In the genomic region with DNA sequence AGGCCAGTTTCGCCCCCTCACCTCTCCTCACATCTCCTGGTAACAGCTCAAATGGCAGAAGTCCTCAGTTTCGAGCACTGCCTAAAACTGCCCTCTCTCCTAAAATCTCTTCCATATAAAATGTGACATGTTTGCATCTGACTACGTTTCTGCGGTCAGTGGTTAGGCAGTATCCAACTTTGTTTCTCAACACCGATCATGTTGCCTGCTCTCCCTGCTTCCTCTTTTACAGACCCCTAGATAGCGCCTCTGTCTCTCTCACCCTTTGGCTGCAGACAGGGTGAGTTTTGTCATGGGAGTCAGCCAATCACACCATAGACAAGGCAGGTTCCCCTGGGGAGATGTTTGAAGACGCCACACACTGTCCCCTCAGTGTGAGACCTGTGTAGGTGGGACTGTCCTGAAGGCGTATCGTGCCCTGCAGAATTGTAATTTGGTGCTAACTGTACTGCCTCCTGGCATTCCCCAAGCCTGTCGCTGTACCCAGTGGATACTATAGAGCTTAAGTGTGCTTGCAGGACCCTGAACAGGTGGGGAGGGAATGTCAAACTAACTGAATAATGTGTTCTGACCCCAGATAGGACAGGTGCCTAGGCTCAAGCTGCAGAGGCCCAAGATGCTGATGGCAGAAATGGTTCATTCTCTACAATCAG, we compare ENCODE assay signal across 8 cellular contexts. TPM values are rescaled to one million over a fixed set of nuclear protein-coding genes. Genes with fewer than 3 reads are reported as not detected.
DNase-seq lines count a peak whose midpoint lies in the region; ATAC-seq and TF ChIP-seq lines count a peak whose summit lies in the region.

No MANE protein-coding gene starts in this region.

- WGBS in hepatocyte (ENCODE audit: low lambda C conversion rate, missing lambda C conversion rate) = 56% methylated on average over 10 of the region's 10 CpGs

- peak overlapping the region; percentile 86 for H3K4me3 ChIP-seq in hepatocyte
- H3K4me3 ChIP-seq in skin epidermis = peak overlapping the region; percentile 58 to 94 (median 89)

- peaks cover 0 to 8% of the 10 kb centered on the region in 2 donors for H3K36me3 Mint-ChIP-seq in activated naive CD4-positive, alpha-beta T cell treated with anti-CD3 and anti-CD28 coated beads, Interleukin-2, amount 50 U/mL, for 72 hours

- H3K9me3 ChIP-seq in hepatocyte (ENCODE audit: low read depth) = no peaks in the 10 kb centered on the region

- no peaks in the 10 kb centered on the region for H4K20me1 ChIP-seq in hepatocyte (ENCODE audit: insufficient read depth, poor library complexity, severe bottlenecking)

- H3K9me3 Mint-ChIP-seq in activated naive CD4-positive, alpha-beta T cell treated with anti-CD3 and anti-CD28 coated beads, Interleukin-2, amount 50 U/mL, for 72 hours = no peaks in the 10 kb centered on the region

- peak overlapping the region; percentile 87 for H3K4me2 ChIP-seq in hepatocyte

- no peaks in the 10 kb centered on the region for H3K9me2 ChIP-seq in hepatocyte (replicated peaks; ENCODE audit: insufficient read depth)

- DNase-seq in stimulated activated CD4-positive, alpha-beta T cell treated with anti-CD3 and anti-CD28 coated beads, Interleukin-4, amount 100 ng/mL, for 24 hours = peak; percentile 3
- DNase-seq in stimulated activated CD4-positive, alpha-beta T cell treated with anti-CD3 and anti-CD28 coated beads, Interleukin-4, amount 100 ng/mL, for 1 hour = no peak
- peak in 1 of 2 donors; percentile 4 for DNase-seq in activated naive CD4-positive, alpha-beta T cell treated with anti-CD3 and anti-CD28 coated beads, Interleukin-2, amount 50 U/mL, for 72 hours (ENCODE audit: low spot score in 2 of 2)
- no peak for DNase-seq in hepatocyte (ENCODE audit: low spot score)
- DNase-seq in hippocampal formation (lab: John Stamatoyannopoulos, UW) = no peak
- DNase-seq in cortex of kidney (lab: John Stamatoyannopoulos, UW) = no peak

- peak overlapping the region; percentile 66 to 76 for H3K27ac Mint-ChIP-seq in activated naive CD4-positive, alpha-beta T cell treated with anti-CD3 and anti-CD28 coated beads, Interleukin-2, amount 50 U/mL, for 72 hours

- H2AFZ ChIP-seq in hepatocyte = peak overlapping the region; percentile 83

- H3K79me2 ChIP-seq in hepatocyte = peaks cover 20% of the 10 kb centered on the region

- no peaks in the 10 kb centered on the region for H3K27me3 ChIP-seq in hepatocyte

- TF ChIP-seq CTCF in hepatocyte (IDR thresholded peaks at IDR 0.05; ENCODE audit: poor library complexity) = no peak

- H3K36me3 ChIP-seq in hepatocyte (replicated peaks; ENCODE audit: insufficient read depth, low read depth) = no peaks in the 10 kb centered on the region

- H3K27ac ChIP-seq in hepatocyte (peak overlapping the region; percentile 23), skin epidermis (peak overlapping the region in 19 of 21 experiments; percentile 76 to 95 (median 90))

- peak; percentile 51 for ATAC-seq in HG03196 (IDR thresholded peaks at IDR 0.05; ENCODE audit: unreplicated experiment)
- ATAC-seq in activated naive CD4-positive, alpha-beta T cell treated with anti-CD3 and anti-CD28 coated beads, Interleukin-2, amount 50 U/mL, for 72 hours = no peak

- peaks cover 9% of the 10 kb centered on the region for H3K4me1 ChIP-seq in hepatocyte (ENCODE audit: insufficient read depth)

RNA-seq across cellular contexts. Expression of gene HEXB, which starts 1.1 kb away (rescaled TPM):
- 10 to 100 TPM; 47.1 to 71.3 TPM for total RNA-seq in activated naive CD4-positive, alpha-beta T cell treated with anti-CD3 and anti-CD28 coated beads, Interleukin-2, amount 50 U/mL, for 72 hours
- total RNA-seq in hepatocyte = 216 and 224 TPM in 2 replicates
- 191 and 226 TPM in 2 replicates for polyA plus RNA-seq in hepatocyte

RNA-seq across cellular contexts. Expression of gene ENC1, which starts 45.6 kb away (rescaled TPM):
- total RNA-seq in activated naive CD4-positive, alpha-beta T cell treated with anti-CD3 and anti-CD28 coated beads, Interleukin-2, amount 50 U/mL, for 72 hours = under 1 TPM; 0.75 to 0.99 TPM
- total RNA-seq in hepatocyte = 150 and 151 TPM in 2 replicates
- polyA plus RNA-seq in hepatocyte = 35.9 and 58.8 TPM in 2 replicates

Comparison
In these comparisons a context has a peak if more than half of its experiments do, and no peak if none do; other contexts are left out.
1. RNA of gene ENC1, which starts 45.6 kb away (total RNA-seq): 150 to 151 TPM in hepatocyte; 0.75 to 0.99 TPM in activated naive CD4-positive, alpha-beta T cell treated with anti-CD3 and anti-CD28 coated beads, Interleukin-2, amount 50 U/mL, for 72 hours; every median in the first group is over 10 times any median in the second.